ENCODE assay signal across 1 cellular context in genomic region chr7:131225619-131226101, GRCh38.
A peak's percentile ranks its signal among the peaks of the same experiment; 100 is the strongest.
TF ChIP-seq lines count a peak whose summit lies in the region.

No MANE protein-coding gene starts in this region.

TF ChIP-seq in HepG2, 621 proteins besides CTCF, POLR2A, EP300 and RAD21 (continued from another document and continues in another):
- TF ChIP-seq ZGPAT (CRISPR knock-in tag; IDR thresholded peaks at IDR 0.05) (no peak), ZFP91 (CRISPR knock-in tag; IDR thresholded peaks at IDR 0.05; ENCODE audit: borderline replicate concordance) (no peak), ZNF615 (CRISPR knock-in tag; IDR thresholded peaks at IDR 0.05; ENCODE audit: borderline replicate concordance) (no peak), SALL1 (CRISPR knock-in tag; IDR thresholded peaks at IDR 0.05) (0 out of 2 replicates have a peak, but pooled peaks have one; percentile 35), POGZ (CRISPR knock-in tag; IDR thresholded peaks at IDR 0.05) (no peak; the same call in 1 of the 2 replicates), CHD2 (IDR thresholded peaks at IDR 0.05; ENCODE audit: low read depth, low read length) (no peak), ZNF687 (CRISPR knock-in tag; IDR thresholded peaks at IDR 0.05) (0 out of 2 replicates have a peak, but pooled peaks have one; percentile 21), HDAC1 (CRISPR knock-in tag; IDR thresholded peaks at IDR 0.05) (0 out of 2 replicates have a peak, but pooled peaks have one; percentile 38), ZNF577 (CRISPR knock-in tag; IDR thresholded peaks at IDR 0.05; ENCODE audit: borderline replicate concordance, low read depth) (no peak), ZSCAN20 (CRISPR knock-in tag; IDR thresholded peaks at IDR 0.05; ENCODE audit: borderline replicate concordance) (no peak), ZNF260 (CRISPR knock-in tag; IDR thresholded peaks at IDR 0.05; ENCODE audit: borderline replicate concordance, low read depth) (no peak), IRF2 (CRISPR knock-in tag; IDR thresholded peaks at IDR 0.05) (0 out of 2 replicates have a peak, but pooled peaks have one; percentile 5), ZNF678 (CRISPR knock-in tag; IDR thresholded peaks at IDR 0.05) (no peak), THAP11 (CRISPR knock-in tag; IDR thresholded peaks at IDR 0.05) (no peak), ZNF660 (CRISPR knock-in tag; IDR thresholded peaks at IDR 0.05; ENCODE audit: borderline replicate concordance, low read depth) (no peak), RFX5 (IDR thresholded peaks at IDR 0.05; ENCODE audit: low read depth, low read length) (peak; percentile 56; the same call in 1 of the 2 replicates), ZFY (CRISPR knock-in tag; IDR thresholded peaks at IDR 0.05) (peak; percentile 38; the same call in 1 of the 2 replicates), FOXM1 (CRISPR knock-in tag; IDR thresholded peaks at IDR 0.05) (no peak), MTF1 (CRISPR knock-in tag; IDR thresholded peaks at IDR 0.05) (no peak), ZNF850 (CRISPR knock-in tag; conservative IDR thresholded peaks at IDR 0.05) (no peak), BCL6 (CRISPR knock-in tag; IDR thresholded peaks at IDR 0.05) (peak; percentile 10; the same call in 1 of the 2 replicates), ZNF138 (CRISPR knock-in tag; IDR thresholded peaks at IDR 0.05; ENCODE audit: low read depth) (no peak), ELF3 (CRISPR knock-in tag; IDR thresholded peaks at IDR 0.05) (0 out of 2 replicates have a peak, but pooled peaks have one; percentile 5), GABPA (IDR thresholded peaks at IDR 0.05; ENCODE audit: low read depth, low read length) (no peak), GABPA (CRISPR knock-in tag; IDR thresholded peaks at IDR 0.05; ENCODE audit: low read depth) (0 out of 2 replicates have a peak, but pooled peaks have one; percentile 17), FLYWCH1 (CRISPR knock-in tag; IDR thresholded peaks at IDR 0.05) (no peak), ARNTL (CRISPR knock-in tag; IDR thresholded peaks at IDR 0.05) (no peak), HNRNPUL1 (IDR thresholded peaks at IDR 0.05; ENCODE audit: low read depth, low read length) (no peak), SNAI1 (CRISPR knock-in tag; IDR thresholded peaks at IDR 0.05; ENCODE audit: borderline replicate concordance) (no peak), RORA (CRISPR knock-in tag; IDR thresholded peaks at IDR 0.05) (no peak), ZMYM2 (CRISPR knock-in tag; IDR thresholded peaks at IDR 0.05) (0 out of 2 replicates have a peak, but pooled peaks have one; percentile 33), SP5 (CRISPR knock-in tag; IDR thresholded peaks at IDR 0.05; ENCODE audit: borderline replicate concordance, low read depth) (no peak), PPARG (CRISPR knock-in tag; conservative IDR thresholded peaks at IDR 0.05) (no peak), ZNF329 (CRISPR knock-in tag; IDR thresholded peaks at IDR 0.05; ENCODE audit: low read depth) (no peak), EHMT2 (IDR thresholded peaks at IDR 0.05; ENCODE audit: borderline replicate concordance, low read depth, low read length) (no peak), MLLT10 (CRISPR knock-in tag; IDR thresholded peaks at IDR 0.05) (no peak), SUZ12 (IDR thresholded peaks at IDR 0.05; ENCODE audit: low read depth, low read length) (no peak), REXO4 (CRISPR knock-in tag; IDR thresholded peaks at IDR 0.05; ENCODE audit: borderline replicate concordance) (no peak), MEIS2 (CRISPR knock-in tag; IDR thresholded peaks at IDR 0.05) (no peak), ZNF790 (CRISPR knock-in tag; IDR thresholded peaks at IDR 0.05; ENCODE audit: borderline replicate concordance) (no peak), FOXP1 (IDR thresholded peaks at IDR 0.05) (no peak), FOXP1 (CRISPR knock-in tag; IDR thresholded peaks at IDR 0.05) (no peak), KLF11 (CRISPR knock-in tag; IDR thresholded peaks at IDR 0.05) (no peak), MYNN (CRISPR knock-in tag; IDR thresholded peaks at IDR 0.05; ENCODE audit: low read depth) (no peak), ZNF234 (CRISPR knock-in tag; conservative IDR thresholded peaks at IDR 0.05) (no peak), ZNF619 (CRISPR knock-in tag; IDR thresholded peaks at IDR 0.05) (no peak), ZBTB26 (CRISPR knock-in tag; IDR thresholded peaks at IDR 0.05; ENCODE audit: borderline replicate concordance) (peak; percentile 99), ZNF432 (CRISPR knock-in tag; IDR thresholded peaks at IDR 0.05; ENCODE audit: borderline replicate concordance) (no peak), ZNF44 (CRISPR knock-in tag; IDR thresholded peaks at IDR 0.05) (no peak), HMGA1 (CRISPR knock-in tag; conservative IDR thresholded peaks at IDR 0.05) (no peak)
- TF ChIP-seq, protein P1, sequence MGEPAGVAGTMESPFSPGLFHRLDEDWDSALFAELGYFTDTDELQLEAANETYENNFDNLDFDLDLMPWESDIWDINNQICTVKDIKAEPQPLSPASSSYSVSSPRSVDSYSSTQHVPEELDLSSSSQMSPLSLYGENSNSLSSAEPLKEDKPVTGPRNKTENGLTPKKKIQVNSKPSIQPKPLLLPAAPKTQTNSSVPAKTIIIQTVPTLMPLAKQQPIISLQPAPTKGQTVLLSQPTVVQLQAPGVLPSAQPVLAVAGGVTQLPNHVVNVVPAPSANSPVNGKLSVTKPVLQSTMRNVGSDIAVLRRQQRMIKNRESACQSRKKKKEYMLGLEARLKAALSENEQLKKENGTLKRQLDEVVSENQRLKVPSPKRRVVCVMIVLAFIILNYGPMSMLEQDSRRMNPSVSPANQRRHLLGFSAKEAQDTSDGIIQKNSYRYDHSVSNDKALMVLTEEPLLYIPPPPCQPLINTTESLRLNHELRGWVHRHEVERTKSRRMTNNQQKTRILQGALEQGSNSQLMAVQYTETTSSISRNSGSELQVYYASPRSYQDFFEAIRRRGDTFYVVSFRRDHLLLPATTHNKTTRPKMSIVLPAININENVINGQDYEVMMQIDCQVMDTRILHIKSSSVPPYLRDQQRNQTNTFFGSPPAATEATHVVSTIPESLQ (CRISPR knock-in tag; conservative IDR thresholded peaks at IDR 0.05), result no peak
- TF ChIP-seq, protein P2, sequence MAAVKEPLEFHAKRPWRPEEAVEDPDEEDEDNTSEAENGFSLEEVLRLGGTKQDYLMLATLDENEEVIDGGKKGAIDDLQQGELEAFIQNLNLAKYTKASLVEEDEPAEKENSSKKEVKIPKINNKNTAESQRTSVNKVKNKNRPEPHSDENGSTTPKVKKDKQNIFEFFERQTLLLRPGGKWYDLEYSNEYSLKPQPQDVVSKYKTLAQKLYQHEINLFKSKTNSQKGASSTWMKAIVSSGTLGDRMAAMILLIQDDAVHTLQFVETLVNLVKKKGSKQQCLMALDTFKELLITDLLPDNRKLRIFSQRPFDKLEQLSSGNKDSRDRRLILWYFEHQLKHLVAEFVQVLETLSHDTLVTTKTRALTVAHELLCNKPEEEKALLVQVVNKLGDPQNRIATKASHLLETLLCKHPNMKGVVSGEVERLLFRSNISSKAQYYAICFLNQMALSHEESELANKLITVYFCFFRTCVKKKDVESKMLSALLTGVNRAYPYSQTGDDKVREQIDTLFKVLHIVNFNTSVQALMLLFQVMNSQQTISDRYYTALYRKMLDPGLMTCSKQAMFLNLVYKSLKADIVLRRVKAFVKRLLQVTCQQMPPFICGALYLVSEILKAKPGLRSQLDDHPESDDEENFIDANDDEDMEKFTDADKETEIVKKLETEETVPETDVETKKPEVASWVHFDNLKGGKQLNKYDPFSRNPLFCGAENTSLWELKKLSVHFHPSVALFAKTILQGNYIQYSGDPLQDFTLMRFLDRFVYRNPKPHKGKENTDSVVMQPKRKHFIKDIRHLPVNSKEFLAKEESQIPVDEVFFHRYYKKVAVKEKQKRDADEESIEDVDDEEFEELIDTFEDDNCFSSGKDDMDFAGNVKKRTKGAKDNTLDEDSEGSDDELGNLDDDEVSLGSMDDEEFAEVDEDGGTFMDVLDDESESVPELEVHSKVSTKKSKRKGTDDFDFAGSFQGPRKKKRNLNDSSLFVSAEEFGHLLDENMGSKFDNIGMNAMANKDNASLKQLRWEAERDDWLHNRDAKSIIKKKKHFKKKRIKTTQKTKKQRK (IDR thresholded peaks at IDR 0.05; ENCODE audit: low read length), result no peak
- TF ChIP-seq, protein P3, sequence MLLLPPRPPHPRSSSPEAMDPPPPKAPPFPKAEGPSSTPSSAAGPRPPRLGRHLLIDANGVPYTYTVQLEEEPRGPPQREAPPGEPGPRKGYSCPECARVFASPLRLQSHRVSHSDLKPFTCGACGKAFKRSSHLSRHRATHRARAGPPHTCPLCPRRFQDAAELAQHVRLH (CRISPR knock-in tag; IDR thresholded peaks at IDR 0.05; ENCODE audit: borderline replicate concordance, low read depth), result no peak
- TF ChIP-seq, protein P4, sequence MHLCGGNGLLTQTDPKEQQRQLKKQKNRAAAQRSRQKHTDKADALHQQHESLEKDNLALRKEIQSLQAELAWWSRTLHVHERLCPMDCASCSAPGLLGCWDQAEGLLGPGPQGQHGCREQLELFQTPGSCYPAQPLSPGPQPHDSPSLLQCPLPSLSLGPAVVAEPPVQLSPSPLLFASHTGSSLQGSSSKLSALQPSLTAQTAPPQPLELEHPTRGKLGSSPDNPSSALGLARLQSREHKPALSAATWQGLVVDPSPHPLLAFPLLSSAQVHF (CRISPR knock-in tag; IDR thresholded peaks at IDR 0.05), result no peak
- TF ChIP-seq, protein P5, sequence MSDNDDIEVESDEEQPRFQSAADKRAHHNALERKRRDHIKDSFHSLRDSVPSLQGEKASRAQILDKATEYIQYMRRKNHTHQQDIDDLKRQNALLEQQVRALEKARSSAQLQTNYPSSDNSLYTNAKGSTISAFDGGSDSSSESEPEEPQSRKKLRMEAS (IDR thresholded peaks at IDR 0.05), result 0 out of 2 replicates have a peak, but pooled peaks have one; percentile 9
